1 cellular context compared by ENCODE assay signal in genomic region chr11:68461284-68461861, GRCh38.
A peak's percentile ranks its signal among the peaks of the same experiment; 100 is the strongest.
TF ChIP-seq lines count a peak whose summit lies in the region.

No MANE protein-coding gene starts in this region.

TF ChIP-seq in K562, 482 proteins besides CTCF, POLR2A, EP300 and RAD21 (continued from another document and continues in another):
- TF ChIP-seq CUX1 (CRISPR knock-in tag; IDR thresholded peaks at IDR 0.05) (no peak), ZBED1 (IDR thresholded peaks at IDR 0.05) (no peak), TRIM25 (IDR thresholded peaks at IDR 0.05; ENCODE audit: borderline replicate concordance) (no peak), JUND (IDR thresholded peaks at IDR 0.05; ENCODE audit: borderline replicate concordance, low read depth, low read length) (no peak), JUND (tag; IDR thresholded peaks at IDR 0.05; ENCODE audit: borderline replicate concordance, low read depth, low read length) (no peak), SIN3A (IDR thresholded peaks at IDR 0.05; ENCODE audit: borderline replicate concordance in 2 of 2, control insufficient read depth in 1 of 2, low read depth in 2 of 2, low read length in 2 of 2) (0 out of 4 replicates have a peak, but pooled peaks of 1 of the 2 experiments have one; percentile 32), ZNF717 (CRISPR knock-in tag; IDR thresholded peaks at IDR 0.05) (no peak), ZNF512 (tag; IDR thresholded peaks at IDR 0.05) (no peak), ZNF175 (CRISPR knock-in tag; IDR thresholded peaks at IDR 0.05; ENCODE audit: low read depth) (no peak), SP1 (CRISPR knock-in tag; IDR thresholded peaks at IDR 0.05) (no peak; the same call in none of the 2 replicates), FOXP4 (CRISPR knock-in tag; IDR thresholded peaks at IDR 0.05; ENCODE audit: borderline replicate concordance) (no peak), BCLAF1 (IDR thresholded peaks at IDR 0.05; ENCODE audit: borderline replicate concordance in 1 of 2, control insufficient read depth in 1 of 2, low read depth in 2 of 2, low read length in 1 of 2) (no peak), IFI16 (CRISPR knock-in tag; IDR thresholded peaks at IDR 0.05) (no peak), ZSCAN29 (IDR thresholded peaks at IDR 0.05) (no peak), SAP30 (IDR thresholded peaks at IDR 0.05; ENCODE audit: borderline replicate concordance, insufficient read depth, low read depth, low read length, poor library complexity, severe bottlenecking) (peak; percentile 15), GABPA (tag; conservative IDR thresholded peaks at IDR 0.05; ENCODE audit: low read depth) (no peak), HDAC1 (IDR thresholded peaks at IDR 0.05) (peak in 1 of 2 experiments; percentile 60; a peak in 1 of 4 replicates), RFX7 (CRISPR knock-in tag; IDR thresholded peaks at IDR 0.05) (no peak), ZBTB26 (CRISPR knock-in tag; IDR thresholded peaks at IDR 0.05) (no peak), MBD1 (CRISPR knock-in tag; IDR thresholded peaks at IDR 0.05) (no peak), CEBPB (tag; IDR thresholded peaks at IDR 0.05) (no peak), NFE2 (IDR thresholded peaks at IDR 0.05; ENCODE audit: low read depth) (no peak), FOSL1 (tag; conservative IDR thresholded peaks at IDR 0.05) (no peak), NR2F6 (CRISPR knock-in tag; IDR thresholded peaks at IDR 0.05) (no peak), TSC22D4 (tag; IDR thresholded peaks at IDR 0.05) (no peak), PHTF2 (CRISPR knock-in tag; IDR thresholded peaks at IDR 0.05) (no peak), BRD4 (IDR thresholded peaks at IDR 0.05) (0 out of 2 replicates have a peak, but pooled peaks have one; percentile 57), KHSRP (IDR thresholded peaks at IDR 0.05) (no peak), ZBTB34 (CRISPR knock-in tag; IDR thresholded peaks at IDR 0.05) (no peak), ELF2 (CRISPR knock-in tag; IDR thresholded peaks at IDR 0.05) (no peak), MEIS2 (IDR thresholded peaks at IDR 0.05; ENCODE audit: partially characterized antibody) (no peak), FOXA1 (IDR thresholded peaks at IDR 0.05; ENCODE audit: borderline replicate concordance) (no peak), MCM3 (IDR thresholded peaks at IDR 0.05) (no peak), TRIM28 (IDR thresholded peaks at IDR 0.05) (no peak), MNT (conservative IDR thresholded peaks at IDR 0.05) (peak in 1 of 2 experiments; percentile 48; a peak in 1 of 4 replicates), ZNF354B (CRISPR knock-in tag; IDR thresholded peaks at IDR 0.05) (no peak)
